In genomic region chr1:30748098-30748698, GRCh38 we compare ENCODE assay signal across 8 cellular contexts. TPM values are rescaled to one million over a fixed set of nuclear protein-coding genes. Genes with fewer than 3 reads are reported as not detected.
DNase-seq lines count a peak whose midpoint lies in the region; ATAC-seq, FAIRE-seq and TF ChIP-seq lines count a peak whose summit lies in the region.

No MANE protein-coding gene starts in this region.

- no peak for ATAC-seq in central memory CD8-positive, alpha-beta T cell (replicated peaks; ENCODE audit: extremely low read depth, poor library complexity, severe bottlenecking)
- ATAC-seq in PC-3 (no peak), WTC11 (no peak; the same call in none of the 2 replicates)

- no peak overlapping the region for H3K4me3 ChIP-seq in trophoblast cell (ENCODE audit: low read depth, low read length)
- no peak overlapping the region for H3K4me3 ChIP-seq in PC-3 (ENCODE audit: low read length)

- H3K4me1 Mint-ChIP-seq in central memory CD8-positive, alpha-beta T cell = peaks cover 97% of the 10 kb centered on the region
- peaks cover 42% of the 10 kb centered on the region for H3K4me1 Mint-ChIP-seq in WTC11

- H2BK120ac ChIP-seq in trophoblast cell (ENCODE audit: insufficient read depth, low read length, poor library complexity) = peak overlapping the region; percentile 70

- H4K91ac ChIP-seq in trophoblast cell (ENCODE audit: low read depth, low read length) = peak overlapping the region; percentile 87

- peak overlapping the region; percentile 35 for H2AK5ac ChIP-seq in trophoblast cell (ENCODE audit: low read length)

- H4K20me1 ChIP-seq in PC-3 (ENCODE audit: low read length) = no peaks in the 10 kb centered on the region

- H4K12ac ChIP-seq in trophoblast cell (ENCODE audit: low read depth, low read length) = no peak overlapping the region

- no peaks in the 10 kb centered on the region for H3K9me3 Mint-ChIP-seq in central memory CD8-positive, alpha-beta T cell
- H3K9me3 Mint-ChIP-seq in WTC11 = no peaks in the 10 kb centered on the region

- H3K36me3 Mint-ChIP-seq in central memory CD8-positive, alpha-beta T cell (ENCODE audit: insufficient read depth) = peaks cover 60% of the 10 kb centered on the region
- H3K36me3 Mint-ChIP-seq in WTC11 = no peaks in the 10 kb centered on the region

- H3K27ac ChIP-seq in trophoblast cell (ENCODE audit: low read depth, low read length) = no peak overlapping the region
- H3K27ac ChIP-seq in PC-3 (ENCODE audit: low read length) = no peak overlapping the region

- H2BK5ac ChIP-seq in trophoblast cell (ENCODE audit: low read depth, low read length, poor library complexity) = peak overlapping the region; percentile 18

- H3K9ac ChIP-seq in trophoblast cell (ENCODE audit: low read length) = no peak overlapping the region
- no peak overlapping the region for H3K9ac ChIP-seq in PC-3 (ENCODE audit: low read length)

- no peak for TF ChIP-seq CTCF in PC-3 (conservative IDR thresholded peaks at IDR 0.05; ENCODE audit: low read depth, low read length)
- no peak for TF ChIP-seq CTCF in WTC11 (IDR thresholded peaks at IDR 0.05)

- peaks cover 4 to 13% of the 10 kb centered on the region in 2 experiments for H3K4me1 ChIP-seq in trophoblast cell (ENCODE audit: control insufficient read depth in 1 of 2, insufficient read depth in 2 of 2, low read length in 2 of 2)
- H3K4me1 ChIP-seq in PC-3 (ENCODE audit: insufficient read depth, low read length) = no peaks in the 10 kb centered on the region

- no CpG with 5 or more reads among the region's 9 CpGs for WGBS in trophoblast cell (ENCODE audit: extremely low coverage, insufficient coverage, insufficient read length)

- no peak overlapping the region for H3K23ac ChIP-seq in trophoblast cell (ENCODE audit: low read length)

- TF ChIP-seq POLR2A in GM12892 (IDR thresholded peaks at IDR 0.05; ENCODE audit: low read depth, low read length) = peak; percentile 52

- H3F3A ChIP-seq in PC-3 (ENCODE audit: low read length, unreplicated experiment) = no peaks in the 10 kb centered on the region

- peak; percentile 89 for FAIRE-seq in GM12892 (lab: Jason Lieb, UNC)

- H3K27me3 Mint-ChIP-seq in central memory CD8-positive, alpha-beta T cell = no peaks in the 10 kb centered on the region
- no peaks in the 10 kb centered on the region for H3K27me3 Mint-ChIP-seq in WTC11 (ENCODE audit: low read depth)

- H3K14ac ChIP-seq in trophoblast cell (ENCODE audit: low read length) = peak overlapping the region; percentile 24

- POLR2A ChIA-PET in PC-3 (lab: Charles Lee; ENCODE audit: unreplicated experiment) = no interaction called here
- POLR2A ChIA-PET in WTC11 (lab: Charles Lee) = interaction anchor here (1.1 kb wide), 1 partner anchor 9 kb away, joined by 4 read pairs; the partner anchor contains the start of gene LAPTM5

- no TSS peak for BruUV-seq in PC-3 (replicated peaks; lab: Mats Ljungman, UMichigan)

- H3K4ac ChIP-seq in trophoblast cell (ENCODE audit: low read depth, low read length) = peak overlapping the region; percentile 37

- H3K79me2 ChIP-seq in trophoblast cell (ENCODE audit: control insufficient read depth, insufficient read depth, low read length, poor library complexity) = peaks cover 1% of the 10 kb centered on the region
- no peaks in the 10 kb centered on the region for H3K79me2 ChIP-seq in PC-3 (ENCODE audit: low read length)

- peaks cover 2% of the 10 kb centered on the region for H3K79me1 ChIP-seq in trophoblast cell (ENCODE audit: low read length)

- H3K36me3 ChIP-seq in trophoblast cell (ENCODE audit: control insufficient read depth in 1 of 2, insufficient read depth in 2 of 2, low read length in 2 of 2) = no peaks in the 10 kb centered on the region
- no peaks in the 10 kb centered on the region for H3K36me3 ChIP-seq in PC-3 (ENCODE audit: low read depth, low read length)

- H4K8ac ChIP-seq in trophoblast cell (ENCODE audit: low read depth, low read length) = peak overlapping the region; percentile 14

- intact Hi-C loops in PC-3 (cut with micrococcal nuclease) = no loop called here

- DNase-seq in GM12892 (ENCODE audit: insufficient read length) (no peak), NCI-H2196 (lab: John Stamatoyannopoulos, UW; ENCODE audit: unreplicated experiment) (peak; percentile 77), trophoblast cell (no peak), PC-3 (no peak), COR-L47 (lab: John Stamatoyannopoulos, UW) (no peak), cerebellum (ENCODE audit: low spot score) (no peak), WTC11 (ENCODE audit: low spot score) (no peak)
- DNase-seq in central memory CD8-positive, alpha-beta T cell (ENCODE audit: low spot score in 2 of 2) = no peak

- no peak overlapping the region for H3K4me2 ChIP-seq in trophoblast cell (ENCODE audit: low read length)
- H3K4me2 ChIP-seq in PC-3 (ENCODE audit: low read length) = no peak overlapping the region

- peak overlapping the region; percentile 92 for H3K4me3 Mint-ChIP-seq in central memory CD8-positive, alpha-beta T cell
- no peak overlapping the region for H3K4me3 Mint-ChIP-seq in WTC11

- H3K9me2 ChIP-seq in PC-3 (replicated peaks; ENCODE audit: low read length) = no peaks in the 10 kb centered on the region

- H3K27me3 ChIP-seq in trophoblast cell (ENCODE audit: insufficient read depth, low read length) (no peaks in the 10 kb centered on the region), PC-3 (ENCODE audit: low read length) (peaks cover 6% of the 10 kb centered on the region; the same call in 1 of the 2 replicates)

- peak overlapping the region; percentile 18 for H2AFZ ChIP-seq in trophoblast cell (ENCODE audit: insufficient read depth, low read length, poor library complexity)
- no peak overlapping the region for H2AFZ ChIP-seq in PC-3 (ENCODE audit: low read length)

- H3K9me3 ChIP-seq in trophoblast cell (ENCODE audit: insufficient read depth, low read depth, low read length) (no peaks in the 10 kb centered on the region), PC-3 (ENCODE audit: low read length) (no peaks in the 10 kb centered on the region)

- peak overlapping the region; percentile 25 for H3K18ac ChIP-seq in trophoblast cell (ENCODE audit: low read length)

- peak overlapping the region; percentile 14 for H2BK12ac ChIP-seq in trophoblast cell (ENCODE audit: low read length)

- CTCF ChIA-PET in PC-3 (lab: Charles Lee) = no interaction called here
- CTCF ChIA-PET in WTC11 (lab: Charles Lee) = interaction anchor here (0.6 to 5.0 kb wide), 5 partner anchors 21 to 1408 kb away, joined by 3 to 40 read pairs (median 4); partner anchors contain the start of gene MATN1

- H3K27ac Mint-ChIP-seq in central memory CD8-positive, alpha-beta T cell (ENCODE audit: low read depth) = peak overlapping the region; percentile 94
- no peak overlapping the region for H3K27ac Mint-ChIP-seq in WTC11

TF ChIP-seq in WTC11, 78 proteins besides CTCF, POLR2A, EP300 and RAD21:
- no peak for TF ChIP-seq ZNF219 (CRISPR knock-in tag; IDR thresholded peaks at IDR 0.05; ENCODE audit: borderline replicate concordance)
- no peak for TF ChIP-seq PREB (CRISPR knock-in tag; IDR thresholded peaks at IDR 0.05; ENCODE audit: borderline replicate concordance)

RNA-seq across cellular contexts. Expression of gene LAPTM5, which starts 9.4 kb away (rescaled TPM):
- polyA plus RNA-seq in GM12892 (2012; ENCODE audit: missing spikeins) = 808 TPM
- polyA plus RNA-seq in trophoblast cell (2013) = 0.30 and 0.33 TPM in 2 replicates
- total RNA-seq in PC-3 (2014; rRNA removed) (not detected in 2 replicates), cerebellum (7.8 TPM), WTC11 (2021) (1.3 to 1.5 TPM (median 1.3 TPM) in 3 replicates)

RNA-seq across cellular contexts. Expression of gene MATN1, which starts 24.8 kb away (rescaled TPM):
- 0.30 TPM for polyA plus RNA-seq in GM12892 (2012; ENCODE audit: missing spikeins)
- 0.04 and 0.10 TPM in 2 replicates for polyA plus RNA-seq in trophoblast cell (2013)
- 0.63 TPM in 1 of 2 replicates, not detected in the other for total RNA-seq in PC-3 (2014; rRNA removed)
- 0.36 TPM for total RNA-seq in cerebellum
- 0.16 to 0.25 TPM (median 0.24 TPM) in 3 replicates for total RNA-seq in WTC11 (2021)
